Comparison of ENCODE assay signal across 17 cellular contexts in the genomic region with DNA sequence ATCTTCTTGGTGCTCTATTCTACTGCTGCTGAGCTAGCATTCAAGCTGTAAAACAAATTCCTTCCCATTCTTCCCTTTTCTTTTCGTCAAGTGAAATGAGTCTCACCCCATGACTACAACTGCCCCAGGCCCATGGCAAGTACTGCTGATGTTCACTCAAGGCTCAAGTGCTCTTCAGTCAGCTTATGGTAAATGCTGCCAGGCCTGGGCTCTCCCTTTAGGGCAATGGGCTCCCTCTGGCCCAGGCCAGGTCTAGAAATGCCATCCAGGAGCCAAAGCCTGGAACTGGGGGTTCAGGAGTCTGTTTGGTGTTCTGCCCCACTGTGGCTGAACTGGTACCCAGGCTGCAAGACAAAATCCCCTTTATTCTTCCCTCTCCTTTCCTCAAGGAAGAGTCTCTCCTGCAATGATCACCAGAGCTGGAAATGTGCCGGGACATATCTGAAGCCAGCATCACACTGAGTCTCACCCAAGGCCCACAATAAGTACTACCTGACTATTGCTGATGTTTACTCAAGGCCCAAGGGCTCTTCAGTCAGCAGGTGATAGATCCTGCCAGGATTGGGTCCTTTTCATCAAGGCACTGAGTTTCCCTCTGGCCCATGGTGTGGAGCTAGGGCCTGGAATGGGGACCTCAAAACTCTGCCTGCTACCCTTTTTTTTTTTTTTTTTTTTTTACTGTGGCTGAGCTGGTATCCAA.
DNase-seq lines count a peak whose midpoint lies in the region; ATAC-seq and TF ChIP-seq lines count a peak whose summit lies in the region.
"Had no signal": no experiment of that assay in that cellular context is flagged by ENCODE, and none has a peak within 500 bp of the region (broad histone marks: within the 10 kb centered on the region; RNA-seq: fewer than 3 reads in every experiment).

No MANE protein-coding gene starts in this region.

- ATAC-seq in body of pancreas, result no peak

- CTCF ChIA-PET in MCF 10A (lab: Yijun Ruan, JAX), result interaction anchor here (0.6 to 1.1 kb wide), 3 partner anchors 51 to 252 kb away, joined by 3 to 4 read pairs (median 3); no protein-coding TSS in a partner anchor

- no peak overlapping the region for H3K27ac ChIP-seq in body of pancreas
- H3K27ac ChIP-seq: Peyer's patch, SJSA1 had no signal

- H3K4me1 Mint-ChIP-seq in MCF 10A (ENCODE audit: insufficient read depth, unreplicated experiment), result peaks cover 8% of the 10 kb centered on the region
- H3K4me1 Mint-ChIP-seq: B cell had no signal

- no peaks in the 10 kb centered on the region for H3K36me3 ChIP-seq in body of pancreas (replicated peaks in 1 of 2; ENCODE audit: insufficient read depth in 1 of 2, low read depth in 2 of 2)
- H3K36me3 ChIP-seq: Peyer's patch, SJSA1 had no signal

- DNase-seq in NCI-H2107 treated with DMSO at 0.1 percent for 48 hours (lab: John Stamatoyannopoulos, UW; ENCODE audit: unreplicated experiment) (peak; percentile 35), NCI-H2107 (lab: John Stamatoyannopoulos, UW) (no peak), NCI-H2029 treated with DMSO at 0.1 percent for 48 hours (lab: John Stamatoyannopoulos, UW) (peak; percentile 99), NCI-H510A (lab: John Stamatoyannopoulos, UW) (peak; percentile 68), MV-4-11 (lab: John Stamatoyannopoulos, UW) (no peak), body of pancreas (no peak), NCI-H1105 (lab: John Stamatoyannopoulos, UW) (no peak), MCF 10A (ENCODE audit: unreplicated experiment) (no peak)
- DNase-seq: COR-L47, H9, KG1, NCI-H1694, NCI-H526, Peyer's patch had no signal

- intact Hi-C loops in body of pancreas (cut with DNase I) (no loop called here), MCF 10A (cut with micrococcal nuclease) (no loop called here)

- no peak overlapping the region for H3K27ac Mint-ChIP-seq in MCF 10A (ENCODE audit: low read depth, unreplicated experiment)
- H3K27ac Mint-ChIP-seq: B cell; H9; T-helper 1 cell treated with Interleukin-12 subunit alpha and Interleukin-12 subunit beta and Interleukin-4 antibody, amounts not matched to agents 30 μg/mL and 1 μg/mL, for 36 hours had no signal

- TF ChIP-seq POLR2A in body of pancreas (IDR thresholded peaks at IDR 0.05), result no peak

- no peaks in the 10 kb centered on the region for H3K4me1 ChIP-seq in body of pancreas
- H3K4me1 ChIP-seq: Peyer's patch, SJSA1 had no signal

- TF ChIP-seq CTCF in body of pancreas (IDR thresholded peaks at IDR 0.05), result no peak
- TF ChIP-seq CTCF in MCF 10A (IDR thresholded peaks at IDR 0.05; ENCODE audit: unreplicated experiment), result no peak

- POLR2A ChIA-PET in MCF 10A (lab: Yijun Ruan, JAX), result no interaction called here

- no peak overlapping the region for H3K4me3 Mint-ChIP-seq in MCF 10A (ENCODE audit: unreplicated experiment)
- H3K4me3 Mint-ChIP-seq: B cell; H9; T-helper 1 cell treated with Interleukin-12 subunit alpha and Interleukin-12 subunit beta and Interleukin-4 antibody, amounts not matched to agents 30 μg/mL and 1 μg/mL, for 36 hours had no signal

- no peaks in the 10 kb centered on the region for H3K9me3 Mint-ChIP-seq in MCF 10A (ENCODE audit: unreplicated experiment)
- H3K9me3 Mint-ChIP-seq: H9; T-helper 1 cell treated with Interleukin-12 subunit alpha and Interleukin-12 subunit beta and Interleukin-4 antibody, amounts not matched to agents 30 μg/mL and 1 μg/mL, for 36 hours had no signal

- no peaks in the 10 kb centered on the region for H3K36me3 Mint-ChIP-seq in MCF 10A (ENCODE audit: insufficient read depth, unreplicated experiment)

- no peaks in the 10 kb centered on the region for H3K27me3 ChIP-seq in body of pancreas
- H3K27me3 ChIP-seq: Peyer's patch, SJSA1 had no signal

- no peaks in the 10 kb centered on the region for H3K9me3 ChIP-seq in body of pancreas
- H3K9me3 ChIP-seq: Peyer's patch, SJSA1 had no signal

- BruUV-seq in MCF 10A (replicated peaks; lab: Mats Ljungman, UMichigan), result no TSS peak

- no peak overlapping the region for H3K4me3 ChIP-seq in body of pancreas
- H3K4me3 ChIP-seq: Peyer's patch, SJSA1 had no signal

- H3K27me3 Mint-ChIP-seq in MCF 10A (ENCODE audit: insufficient read depth, unreplicated experiment), result no peaks in the 10 kb centered on the region
- H3K27me3 Mint-ChIP-seq: B cell had no signal

- 74 to 88% methylated on average over 2 of the region's 2 CpGs for WGBS in body of pancreas, 2 donors

Comparison
In these comparisons a context has a peak if more than half of its experiments do, and no peak if none do; other contexts are left out.
1. DNase-seq: peak in NCI-H2107 treated with DMSO at 0.1 percent for 48 hours (single experiment), NCI-H2029 treated with DMSO at 0.1 percent for 48 hours (single experiment) and NCI-H510A (single experiment); none in NCI-H2107 (single experiment), MV-4-11 (single experiment), body of pancreas (0 of 4), NCI-H1105 (single experiment) and MCF 10A (single experiment).